ENCODE assay signal across 1 cellular context in genomic region chr16:81143921-81144471, GRCh38.
TF ChIP-seq lines count a peak whose summit lies in the region.

No MANE protein-coding gene starts in this region.

TF ChIP-seq in K562, 482 proteins besides CTCF, POLR2A, EP300 and RAD21 (continued from another document):
- TF ChIP-seq ATF3 (IDR thresholded peaks at IDR 0.05) (peak; percentile 30), ATF3 (CRISPR knock-in tag; conservative IDR thresholded peaks at IDR 0.05) (no peak), PKNOX1 (IDR thresholded peaks at IDR 0.05) (peak; percentile 70), FOSL1 (tag; conservative IDR thresholded peaks at IDR 0.05) (0 out of 2 replicates have a peak, but pooled peaks have one; percentile 20)
